In genomic region chr14:64064447-64064846, GRCh38 we compare ENCODE assay signal across 33 cellular contexts.
"Had no signal": no experiment of that assay in that cellular context is flagged by ENCODE, and none has a peak within 500 bp of the region (broad histone marks: within the 10 kb centered on the region; RNA-seq: fewer than 3 reads in every experiment).

No MANE protein-coding gene starts in this region.

- FAIRE-seq: astrocyte, bronchial epithelial cell had no signal

- H3K4me3 ChIP-seq: adrenal gland, body of pancreas, breast epithelium, cardiac muscle cell had no signal

- H3K27ac ChIP-seq: adrenal gland, body of pancreas, brain microvascular endothelial cell, breast epithelium, cardiac muscle cell had no signal

- H3K36me3 ChIP-seq: adrenal gland, brain microvascular endothelial cell, breast epithelium, cardiac muscle cell had no signal

- H3K27me3 ChIP-seq: adrenal gland, body of pancreas, brain microvascular endothelial cell, breast epithelium, cardiac muscle cell had no signal

- ATAC-seq: activated naive CD4-positive, alpha-beta T cell treated with anti-CD3 and anti-CD28 coated beads, Interleukin-2, amount 50 U/mL, for 72 hours; activated naive CD8-positive, alpha-beta T cell treated with anti-CD3 and anti-CD28 coated beads, Interleukin-2, amount 50 U/mL, for 24 hours; activated T-cell treated with anti-CD3 and anti-CD28 coated beads, Interleukin-2, amount 50 U/mL, for 4 hours; activated T-cell treated with anti-CD3 and anti-CD28 coated beads, Interleukin-2, amount 50 U/mL, for 72 hours; activated T-helper 17 cell treated with anti-CD3 and anti-CD28 coated beads, Interleukin-2, amount 50 U/mL, for 72 hours; body of pancreas had no signal

- H3K9me3 ChIP-seq: adrenal gland, body of pancreas, breast epithelium had no signal

- H3K4me1 ChIP-seq: adrenal gland, breast epithelium had no signal

- DNase-seq: activated effector memory CD4-positive, alpha-beta T cell treated with anti-CD3 and anti-CD28 coated beads, Interleukin-2, amount 50 U/mL, for 16 hours; activated effector memory CD4-positive, alpha-beta T cell treated with Interleukin-2 at 50 U/mL for 16 hours; activated gamma-delta T cell; activated gamma-delta T cell treated with Interleukin-2 at 50 U/mL for 16 hours; activated naive CD4-positive, alpha-beta T cell; activated naive CD4-positive, alpha-beta T cell treated with anti-CD3 and anti-CD28 coated beads for 36 hours; activated naive CD4-positive, alpha-beta T cell treated with anti-CD3 and anti-CD28 coated beads, Interleukin-2, amount 10 ng/mL, durations not matched to agents 7 days and 5 days; activated naive CD4-positive, alpha-beta T cell treated with anti-CD3 and anti-CD28 coated beads, Interleukin-2, amount 50 U/mL, for 16 hours; activated naive CD4-positive, alpha-beta T cell treated with Interleukin-2 at 50 U/mL for 16 hours; activated naive CD8-positive, alpha-beta T cell treated with anti-CD3 and anti-CD28 coated beads for 36 hours; activated naive CD8-positive, alpha-beta T cell treated with anti-CD3 and anti-CD28 coated beads, Interleukin-2, amount 10 ng/mL, durations not matched to agents 7 days and 5 days; activated naive CD8-positive, alpha-beta T cell treated with anti-CD3 and anti-CD28 coated beads, Interleukin-2, amount 50 U/mL, for 24 hours; activated T-cell treated with anti-CD3 and anti-CD28 coated beads, Interleukin-2, amount 50 U/mL, for 1 hour; activated T-cell treated with anti-CD3 and anti-CD28 coated beads, Interleukin-2, amount 50 U/mL, for 24 hours; activated T-cell treated with anti-CD3 and anti-CD28 coated beads, Interleukin-2, amount 50 U/mL, for 4 hours; activated T-cell treated with anti-CD3 and anti-CD28 coated beads, Interleukin-2, amount 50 U/mL, for 48 hours; activated T-cell treated with anti-CD3 and anti-CD28 coated beads, Interleukin-2, amount 50 U/mL, for 72 hours; amniotic stem cell; amygdala; anterior cingulate cortex; aorta; body of pancreas; brain microvascular endothelial cell; caudate nucleus; central memory CD4-positive, alpha-beta T cell; cerebellar nuclear complex had no signal
